In the genomic region with DNA sequence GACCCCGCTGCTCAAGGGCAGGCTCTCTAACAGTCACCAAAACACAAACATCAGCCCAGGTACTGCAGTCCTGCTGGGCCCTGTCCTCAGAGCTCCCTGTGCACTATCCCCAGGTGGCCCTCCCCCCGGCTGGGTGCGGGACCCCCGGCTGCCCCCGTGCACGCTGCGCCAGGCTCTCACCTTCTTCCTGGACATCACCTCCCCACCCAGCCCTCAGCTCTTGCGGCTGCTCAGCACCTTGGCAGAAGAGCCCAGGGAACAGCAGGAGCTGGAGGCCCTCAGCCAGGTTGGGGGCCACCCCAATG, we compare ENCODE assay signal across 22 cellular contexts. TPM values are rescaled to one million over a fixed set of nuclear protein-coding genes. Genes with fewer than 3 reads are reported as not detected.
DNase-seq lines count a peak whose midpoint lies in the region; ATAC-seq, FAIRE-seq and TF ChIP-seq lines count a peak whose summit lies in the region.
"Had no signal": no experiment of that assay in that cellular context is flagged by ENCODE, and none has a peak within 500 bp of the region (broad histone marks: within the 10 kb centered on the region; RNA-seq: fewer than 3 reads in every experiment).

No MANE protein-coding gene starts in this region.

- H3K4me2 ChIP-seq in Karpas-422 (ENCODE audit: low read depth, low read length, poor library complexity, severe bottlenecking) (peak overlapping the region; percentile 82), H1 (ENCODE audit: insufficient read depth in 1 of 2, low read depth in 2 of 2, low read length in 2 of 2) (peak overlapping the region; percentile 51 to 69; a peak in 3 of 4 replicates), neuronal stem cell (ENCODE audit: insufficient read depth, low read length, poor library complexity, severe bottlenecking) (no peak overlapping the region)

- peaks cover 58% of the 10 kb centered on the region for H3K4me1 Mint-ChIP-seq in activated T-cell treated with anti-CD3 and anti-CD28 coated beads, Interleukin-2, amount 50 U/mL, for 72 hours (ENCODE audit: low read depth)
- peaks cover 63% of the 10 kb centered on the region for H3K4me1 Mint-ChIP-seq in activated T-cell treated with anti-CD3 and anti-CD28 coated beads, Interleukin-2, amount 50 U/mL, for 4 hours (ENCODE audit: low read depth)

- H3K27me3 Mint-ChIP-seq in activated T-cell treated with anti-CD3 and anti-CD28 coated beads, Interleukin-2, amount 50 U/mL, for 72 hours (ENCODE audit: low read depth) = no peaks in the 10 kb centered on the region
- no peaks in the 10 kb centered on the region for H3K27me3 Mint-ChIP-seq in activated T-cell treated with anti-CD3 and anti-CD28 coated beads, Interleukin-2, amount 50 U/mL, for 4 hours (ENCODE audit: low read depth)
- H3K27me3 Mint-ChIP-seq: stimulated activated naive CD8-positive, alpha-beta T cell treated with anti-CD3 and anti-CD28 coated beads, Interleukin-15, Interleukin-2, amounts not matched to agents 100 ng/mL and 50 ng/mL, for 24 hours had no signal

- no peak overlapping the region for H2AK5ac ChIP-seq in H1 (ENCODE audit: low read depth, low read length)
- peak overlapping the region; percentile 99 for H2AK5ac ChIP-seq in neuronal stem cell (ENCODE audit: low read depth, low read length)

- H3K9me2 ChIP-seq in Karpas-422 (replicated peaks; ENCODE audit: insufficient read depth, low read length) = no peaks in the 10 kb centered on the region

- H3K9me3 ChIP-seq in Karpas-422 (ENCODE audit: low read length) (no peaks in the 10 kb centered on the region), H1 (ENCODE audit: insufficient read depth in 2 of 2, low read depth in 1 of 2, low read length in 1 of 2) (no peaks in the 10 kb centered on the region), neuronal stem cell (replicated peaks in 1 of 2; ENCODE audit: control insufficient read depth in 2 of 2, insufficient read depth in 1 of 2, low read depth in 1 of 2, low read length in 2 of 2) (no peaks in the 10 kb centered on the region), upper lobe of right lung (no peaks in the 10 kb centered on the region)
- H3K9me3 ChIP-seq: ovary had no signal

- H3K9ac ChIP-seq in Karpas-422 (ENCODE audit: low read length) (peak overlapping the region; percentile 88), H1 (replicated peaks in 1 of 4; ENCODE audit: extremely low read depth in 1 of 4, low read depth in 3 of 4, low read length in 3 of 4) (no peak overlapping the region), neuronal stem cell (ENCODE audit: low read depth, low read length, poor library complexity) (peak overlapping the region; percentile 76)

- no peaks in the 10 kb centered on the region for H3K9me3 Mint-ChIP-seq in activated T-cell treated with anti-CD3 and anti-CD28 coated beads, Interleukin-2, amount 50 U/mL, for 72 hours
- H3K9me3 Mint-ChIP-seq in activated T-cell treated with anti-CD3 and anti-CD28 coated beads, Interleukin-2, amount 50 U/mL, for 4 hours = no peaks in the 10 kb centered on the region
- H3K9me3 Mint-ChIP-seq: dendritic cell treated with granulocyte-macrophage colony-stimulating factor and Interleukin-4, amounts not matched to agents 40 ng/mL and 50 ng/mL, for 4 days; stimulated activated naive CD8-positive, alpha-beta T cell treated with anti-CD3 and anti-CD28 coated beads, Interleukin-15, Interleukin-2, amounts not matched to agents 100 ng/mL and 50 ng/mL, for 24 hours had no signal

- H2AFZ ChIP-seq in Karpas-422 (ENCODE audit: low read length) (no peak overlapping the region), H1 (ENCODE audit: low read length) (no peak overlapping the region), neuronal stem cell (ENCODE audit: low read length) (peak overlapping the region; percentile 74)

- no peaks in the 10 kb centered on the region for H3K27me3 ChIP-seq in Karpas-422 (ENCODE audit: low read length)
- peaks cover 0 to 3% (median 2%) of the 10 kb centered on the region in 4 experiments; a peak in 3 of 7 replicates for H3K27me3 ChIP-seq in H1 (replicated peaks in 1 of 4; ENCODE audit: control insufficient read depth in 3 of 4, extremely low read depth in 1 of 4, insufficient read depth in 3 of 4, low read length in 3 of 4)
- no peaks in the 10 kb centered on the region for H3K27me3 ChIP-seq in neuronal stem cell (ENCODE audit: control insufficient read depth in 3 of 3, insufficient read depth in 3 of 3, low read depth in 1 of 3, low read length in 3 of 3)
- H3K27me3 ChIP-seq in upper lobe of right lung = peaks cover 5% of the 10 kb centered on the region
- H3K27me3 ChIP-seq: ovary had no signal

- no peak overlapping the region for H3K56ac ChIP-seq in H1 (replicated peaks; ENCODE audit: insufficient read length, low read depth, low read length)

- H3K79me1 ChIP-seq in H1 (ENCODE audit: low read depth, low read length) (no peaks in the 10 kb centered on the region; the same call in 1 of the 2 replicates), neuronal stem cell (ENCODE audit: low read depth, low read length) (peaks cover 2% of the 10 kb centered on the region)

- 79% methylated on average over 8 of the region's 8 CpGs; no CpG with 5 or more reads in 1 of the 2 experiments for WGBS in H1 (ENCODE audit: extremely low coverage in 1 of 2, insufficient coverage in 1 of 2, insufficient read length in 1 of 2, insufficient replicate concordance in 2 of 2, low coverage in 1 of 2, low lambda C conversion rate in 2 of 2, missing lambda C conversion rate in 1 of 2), 2 experiments
- WGBS in neuronal stem cell (ENCODE audit: extremely low coverage in 2 of 2, insufficient read length in 2 of 2, insufficient replicate concordance in 1 of 2), 2 donors = no CpG with 5 or more reads among the region's 8 CpGs

- H3K27ac Mint-ChIP-seq in activated T-cell treated with anti-CD3 and anti-CD28 coated beads, Interleukin-2, amount 50 U/mL, for 72 hours = no peak overlapping the region

- H3K36me3 Mint-ChIP-seq in activated T-cell treated with anti-CD3 and anti-CD28 coated beads, Interleukin-2, amount 50 U/mL, for 72 hours (ENCODE audit: insufficient read depth in 2 of 2) = peaks cover 0 to 2% of the 10 kb centered on the region in 2 donors
- H3K36me3 Mint-ChIP-seq in activated T-cell treated with anti-CD3 and anti-CD28 coated beads, Interleukin-2, amount 50 U/mL, for 4 hours (ENCODE audit: insufficient read depth) = no peaks in the 10 kb centered on the region

- intact Hi-C loops in upper lobe of right lung (cut with DNase I) = no loop called here

- H3K4me3 ChIP-seq in Karpas-422 (ENCODE audit: low read length) = peak overlapping the region; percentile 81; the same call in 1 of the 2 replicates
- H3K4me3 ChIP-seq in H1 (ENCODE audit: extremely low read depth in 1 of 4, insufficient read depth in 2 of 4, low read depth in 3 of 4, low read length in 4 of 4) = peak overlapping the region in 1 of 4 experiments; percentile 33; a peak in 1 of 8 replicates
- peak overlapping the region in 1 of 2 donors; percentile 23 for H3K4me3 ChIP-seq in neuronal stem cell (ENCODE audit: low read length in 2 of 2)
- no peak overlapping the region for H3K4me3 ChIP-seq in upper lobe of right lung
- H3K4me3 ChIP-seq: ovary had no signal

- H3K79me2 ChIP-seq in Karpas-422 (ENCODE audit: low read length) (peaks cover 7% of the 10 kb centered on the region; the same call in 1 of the 2 replicates), H1 (ENCODE audit: control insufficient read depth in 1 of 2, insufficient read depth in 2 of 2, low read length in 2 of 2) (no peaks in the 10 kb centered on the region)

- H2BK12ac ChIP-seq in H1 (ENCODE audit: low read depth, low read length) (peak overlapping the region; percentile 60; the same call in 1 of the 2 replicates), neuronal stem cell (ENCODE audit: low read length) (peak overlapping the region; percentile 46)

- no peak for DNase-seq in activated T-cell treated with anti-CD3 and anti-CD28 coated beads, Interleukin-2, amount 50 U/mL, for 72 hours
- DNase-seq in activated T-cell treated with anti-CD3 and anti-CD28 coated beads, Interleukin-2, amount 50 U/mL, for 4 hours = no peak
- DNase-seq in Karpas-422 (no peak), H1 (ENCODE audit: low read depth in 1 of 2, low spot score in 2 of 2) (no peak), neuronal stem cell (ENCODE audit: low spot score) (no peak), RPMI8226 (no peak), upper lobe of right lung (no peak), HT-29 (ENCODE audit: low spot score) (no peak)
- DNase-seq: activated gamma-delta T cell; GF-D8; glutamatergic neuron; HCEC 1CT; KG1; midbrain; NCI-H1105; NCI-H2171 treated with DMSO at 0.1 percent for 48 hours; NK-92 treated with Interleukin-12 subunit alpha and Interleukin-12 subunit beta, amount 100 ng/mL, for 24 hours had no signal

- H2BK5ac ChIP-seq in H1 (ENCODE audit: low read depth, low read length) (no peak overlapping the region; the same call in 1 of the 2 replicates), neuronal stem cell (ENCODE audit: low read length) (peak overlapping the region; percentile 94)

- peak overlapping the region; percentile 44 for H4K91ac ChIP-seq in H1 (replicated peaks; ENCODE audit: insufficient read length, low read length)
- H4K91ac ChIP-seq in neuronal stem cell (ENCODE audit: low read depth, low read length, poor library complexity) = peak overlapping the region; percentile 93

- CTCF ChIA-PET in H1 (lab: Charles Lee; ENCODE audit: partially characterized antibody) = interaction anchor here (0.7 to 11.5 kb wide), 34 partner anchors 11 to 234 kb away, joined by 3 to 142 read pairs (median 6); partner anchors contain the start of genes ABCB8, ATG9B, CDK5 and NOS3

- FAIRE-seq in H1 (lab: Jason Lieb, UNC) = no peak
- FAIRE-seq: islet of Langerhans had no signal

- H4K8ac ChIP-seq in H1 (ENCODE audit: extremely low read depth, insufficient read depth, low read length) (peak overlapping the region; percentile 29; the same call in 1 of the 2 replicates), neuronal stem cell (ENCODE audit: low read depth, low read length) (peak overlapping the region; percentile 68)

- no peak for TF ChIP-seq POLR2A in H1 (IDR thresholded peaks at IDR 0.05; ENCODE audit: control extremely low read depth in 1 of 2, low read depth in 2 of 2, low read length in 2 of 2)

- H4K20me1 ChIP-seq in Karpas-422 (ENCODE audit: insufficient read depth, low read depth, low read length) = no peaks in the 10 kb centered on the region
- no peaks in the 10 kb centered on the region for H4K20me1 ChIP-seq in H1 (replicated peaks in 1 of 2; ENCODE audit: control insufficient read depth in 1 of 2, insufficient read depth in 2 of 2, low read length in 2 of 2)

- no peaks in the 10 kb centered on the region for H3K36me3 ChIP-seq in Karpas-422 (ENCODE audit: insufficient read depth, low read length)
- no peaks in the 10 kb centered on the region for H3K36me3 ChIP-seq in H1 (ENCODE audit: control insufficient read depth in 2 of 4, insufficient read depth in 4 of 4, low read length in 3 of 4)
- H3K36me3 ChIP-seq in neuronal stem cell (replicated peaks in 1 of 2; ENCODE audit: control insufficient read depth in 2 of 2, insufficient read depth in 2 of 2, low read length in 2 of 2) = peaks cover 0 to 5% of the 10 kb centered on the region in 2 donors
- H3K36me3 ChIP-seq in upper lobe of right lung = no peaks in the 10 kb centered on the region
- H3K36me3 ChIP-seq: ovary had no signal

- no peak for ATAC-seq in activated T-cell treated with anti-CD3 and anti-CD28 coated beads, Interleukin-2, amount 50 U/mL, for 72 hours (replicated peaks in 1 of 2)
- no peak for ATAC-seq in activated T-cell treated with anti-CD3 and anti-CD28 coated beads, Interleukin-2, amount 50 U/mL, for 4 hours
- ATAC-seq in upper lobe of right lung = no peak

- TF ChIP-seq RAD21 in H1 (IDR thresholded peaks at IDR 0.05 in 1 of 2, conservative IDR thresholded peaks at IDR 0.05 in 1 of 2; ENCODE audit: low read depth in 2 of 2, low read length in 2 of 2) = no peak

- H3K27ac ChIP-seq in Karpas-422 (ENCODE audit: low read length) = no peak overlapping the region
- H3K27ac ChIP-seq in H1 (ENCODE audit: low read depth, low read length) = no peak overlapping the region
- no peak overlapping the region for H3K27ac ChIP-seq in neuronal stem cell (replicated peaks; ENCODE audit: low read length)
- H3K27ac ChIP-seq in upper lobe of right lung = no peak overlapping the region
- H3K27ac ChIP-seq: ovary had no signal

- H2BK15ac ChIP-seq in H1 (ENCODE audit: low read length) (no peak overlapping the region), neuronal stem cell (ENCODE audit: low read length) (peak overlapping the region; percentile 98)

- TF ChIP-seq CTCF in H1 (IDR thresholded peaks at IDR 0.05; ENCODE audit: control extremely low read depth in 1 of 3, insufficient read depth in 1 of 3, low read depth in 1 of 3, low read length in 3 of 3) (no peak), upper lobe of right lung (IDR thresholded peaks at IDR 0.05) (no peak)

- 0 out of 2 replicates have a peak overlapping the region, but pooled peaks have one; percentile 32 for H2BK20ac ChIP-seq in H1 (ENCODE audit: low read length)

- no peak for TF ChIP-seq EP300 in H1 (IDR thresholded peaks at IDR 0.05; ENCODE audit: borderline replicate concordance in 1 of 2, low read depth in 2 of 2, low read length in 2 of 2)

- peak overlapping the region; percentile 41 for H3K4ac ChIP-seq in H1 (replicated peaks; ENCODE audit: insufficient read length, low read depth, low read length)
- peak overlapping the region; percentile 94 for H3K4ac ChIP-seq in neuronal stem cell (ENCODE audit: low read length)

- H3K14ac ChIP-seq in H1 (ENCODE audit: insufficient read length) (no peak overlapping the region), neuronal stem cell (ENCODE audit: low read length) (peak overlapping the region; percentile 97)

- H3K4me1 ChIP-seq in Karpas-422 (ENCODE audit: low read length) = peaks cover 47% of the 10 kb centered on the region
- H3K4me1 ChIP-seq in H1 (replicated peaks in 1 of 4; ENCODE audit: control insufficient read depth in 3 of 4, insufficient read depth in 4 of 4, low read length in 3 of 4) = peaks cover 0 to 31% (median 24%) of the 10 kb centered on the region in 4 experiments; a peak in 6 of 7 replicates
- peaks cover 19 to 36% of the 10 kb centered on the region in 2 donors for H3K4me1 ChIP-seq in neuronal stem cell (ENCODE audit: control insufficient read depth in 2 of 2, insufficient read depth in 1 of 2, low read depth in 1 of 2, low read length in 2 of 2)
- H3K4me1 ChIP-seq in upper lobe of right lung = peaks cover 19% of the 10 kb centered on the region

- no peak overlapping the region for H4K5ac ChIP-seq in H1 (ENCODE audit: insufficient read length, low read depth, low read length)

- H2BK120ac ChIP-seq in H1 (replicated peaks; ENCODE audit: low read depth, low read length) (no peak overlapping the region), neuronal stem cell (ENCODE audit: low read depth, low read length) (peak overlapping the region; percentile 99)

- H3K4me3 Mint-ChIP-seq in activated T-cell treated with anti-CD3 and anti-CD28 coated beads, Interleukin-2, amount 50 U/mL, for 72 hours = peak overlapping the region; percentile 65 to 70
- H3K4me3 Mint-ChIP-seq in activated T-cell treated with anti-CD3 and anti-CD28 coated beads, Interleukin-2, amount 50 U/mL, for 4 hours = no peak overlapping the region
- H3K4me3 Mint-ChIP-seq: dendritic cell treated with granulocyte-macrophage colony-stimulating factor and Interleukin-4, amounts not matched to agents 40 ng/mL and 50 ng/mL, for 4 days had no signal

- H3K23ac ChIP-seq in H1 (ENCODE audit: insufficient read length) = no peak overlapping the region
- H3K23ac ChIP-seq in neuronal stem cell (ENCODE audit: low read depth, low read length, poor library complexity) = peak overlapping the region; percentile 83

- peak overlapping the region; percentile 78 for H3K18ac ChIP-seq in H1 (ENCODE audit: extremely low read depth, low read length)
- H3K18ac ChIP-seq in neuronal stem cell (ENCODE audit: low read length) = peak overlapping the region; percentile 98

- H3K23me2 ChIP-seq in H1 (ENCODE audit: low read depth, low read length) = no peaks in the 10 kb centered on the region; the same call in 1 of the 2 replicates

- POLR2A ChIA-PET in H1 (lab: Charles Lee; ENCODE audit: partially characterized antibody) = interaction anchor here (0.8 to 2.5 kb wide), 6 partner anchors 9 to 49 kb away, joined by 3 to 16 read pairs (median 5); partner anchors contain the start of gene SLC4A2

RNA-seq across cellular contexts. Expression of gene ATG9B, which starts 14.3 kb away (rescaled TPM):
- 10 to 100 TPM in 1 of 2 donors, 1 to 10 TPM in 1; 9.0 to 10.1 TPM for total RNA-seq in activated T-cell treated with anti-CD3 and anti-CD28 coated beads, Interleukin-2, amount 50 U/mL, for 72 hours
- total RNA-seq in activated T-cell treated with anti-CD3 and anti-CD28 coated beads, Interleukin-2, amount 50 U/mL, for 4 hours = 1 to 10 TPM; 5.8 to 7.3 (median 6.7) TPM
- total RNA-seq in Karpas-422 (2014; rRNA removed; shearing (Covaris generic); ENCODE audit: low replicate concordance) = 0.78 and 1.6 TPM in 2 replicates
- 2.3 and 2.6 TPM in 2 replicates for total RNA-seq in H1 (2021; fragmentation: NEBNext Ultra II Directional; extraction: Animal tissue kit (Norgen Biotek cat#: 25700))
- polyA plus RNA-seq in H1 (2011; rRNA removed) = 1.4 and 2.7 TPM in 2 replicates
- polyA plus RNA-seq in H1 (2011; cell fraction: cytosol; rRNA removed) = 2.7 TPM
- 6.4 TPM for polyA plus RNA-seq in H1 (2011; cell fraction: nucleus; rRNA removed)
- 2.7 to 4.3 TPM (median 3.1 TPM) in 4 replicates for polyA plus RNA-seq in H1 (2012, experiment 1 of 2)
- 0.79 TPM for polyA plus RNA-seq in H1 (2012, experiment 2 of 2)
- 1.7 TPM for polyA plus RNA-seq in H1 (2013, experiment 1 of 2)
- polyA plus RNA-seq in H1 (2013, experiment 2 of 2) = 1.8 TPM
- polyA minus RNA-seq in H1 (2011; rRNA and poly(A)+ RNA removed) = 0.19 and 0.51 TPM in 2 replicates
- polyA minus RNA-seq in H1 (2011; cell fraction: cytosol; rRNA and poly(A)+ RNA removed) = 0.88 TPM
- 0.60 TPM for polyA minus RNA-seq in H1 (2011; cell fraction: nucleus; rRNA and poly(A)+ RNA removed)
- 6.3 TPM for polyA plus RNA-seq in neuronal stem cell (2013, experiment 1 of 2)
- polyA plus RNA-seq in neuronal stem cell (2013, experiment 2 of 2) = 5.0 TPM
- total RNA-seq in upper lobe of right lung = 0.17 TPM
- 0.47 and 1.0 TPM in 2 replicates for total RNA-seq in HT-29 (2014; rRNA removed; shearing (Covaris generic))
- total RNA-seq: skeletal muscle tissue had no signal

RNA-seq across cellular contexts. Expression of gene ABCB8, which starts 18.3 kb away (rescaled TPM):
- total RNA-seq in activated T-cell treated with anti-CD3 and anti-CD28 coated beads, Interleukin-2, amount 50 U/mL, for 72 hours = 10 to 100 TPM; 46.6 to 49.6 TPM
- 10 to 100 TPM; 48.1 to 54.6 (median 48.5) TPM for total RNA-seq in activated T-cell treated with anti-CD3 and anti-CD28 coated beads, Interleukin-2, amount 50 U/mL, for 4 hours
- 19.0 and 27.1 TPM in 2 replicates for total RNA-seq in Karpas-422 (2014; rRNA removed; shearing (Covaris generic); ENCODE audit: low replicate concordance)
- total RNA-seq in H1 (2021; fragmentation: NEBNext Ultra II Directional; extraction: Animal tissue kit (Norgen Biotek cat#: 25700)) = 22.2 and 27.0 TPM in 2 replicates
- 17.7 and 26.0 TPM in 2 replicates for polyA plus RNA-seq in H1 (2011; rRNA removed)
- polyA plus RNA-seq in H1 (2011; cell fraction: cytosol; rRNA removed) = 16.7 TPM
- 52.2 TPM for polyA plus RNA-seq in H1 (2011; cell fraction: nucleus; rRNA removed)
- 14.8 to 21.8 TPM (median 19.6 TPM) in 4 replicates for polyA plus RNA-seq in H1 (2012, experiment 1 of 2)
- 15.8 TPM for polyA plus RNA-seq in H1 (2012, experiment 2 of 2)
- 16.5 TPM for polyA plus RNA-seq in H1 (2013, experiment 1 of 2)
- 15.7 TPM for polyA plus RNA-seq in H1 (2013, experiment 2 of 2)
- 17.2 and 19.5 TPM in 2 replicates for polyA minus RNA-seq in H1 (2011; rRNA and poly(A)+ RNA removed)
- polyA minus RNA-seq in H1 (2011; cell fraction: cytosol; rRNA and poly(A)+ RNA removed) = 12.2 TPM
- 28.9 TPM for polyA minus RNA-seq in H1 (2011; cell fraction: nucleus; rRNA and poly(A)+ RNA removed)
- 8.6 TPM for polyA plus RNA-seq in neuronal stem cell (2013, experiment 1 of 2)
- polyA plus RNA-seq in neuronal stem cell (2013, experiment 2 of 2) = 8.5 TPM
- 40.6 TPM for total RNA-seq in upper lobe of right lung
- 81.6 and 97.8 TPM in 2 replicates for total RNA-seq in HT-29 (2014; rRNA removed; shearing (Covaris generic))

RNA-seq across cellular contexts. Expression of gene NOS3, which starts 19.1 kb away (rescaled TPM):
- total RNA-seq in activated T-cell treated with anti-CD3 and anti-CD28 coated beads, Interleukin-2, amount 50 U/mL, for 72 hours = 1 to 10 TPM; 6.8 to 8.1 TPM
- 1 to 10 TPM; 5.3 to 9.2 (median 8.2) TPM for total RNA-seq in activated T-cell treated with anti-CD3 and anti-CD28 coated beads, Interleukin-2, amount 50 U/mL, for 4 hours
- 59.8 and 62.5 TPM in 2 replicates for total RNA-seq in Karpas-422 (2014; rRNA removed; shearing (Covaris generic); ENCODE audit: low replicate concordance)
- total RNA-seq in H1 (2021; fragmentation: NEBNext Ultra II Directional; extraction: Animal tissue kit (Norgen Biotek cat#: 25700)) = 4.4 and 4.7 TPM in 2 replicates
- 16.2 and 20.9 TPM in 2 replicates for polyA plus RNA-seq in H1 (2011; rRNA removed)
- 8.1 TPM for polyA plus RNA-seq in H1 (2011; cell fraction: cytosol; rRNA removed)
- 12.6 TPM for polyA plus RNA-seq in H1 (2011; cell fraction: nucleus; rRNA removed)
- polyA plus RNA-seq in H1 (2012, experiment 1 of 2) = 4.2 to 10.6 TPM (median 8.1 TPM) in 4 replicates
- polyA plus RNA-seq in H1 (2012, experiment 2 of 2) = 5.2 TPM
- 4.2 TPM for polyA plus RNA-seq in H1 (2013, experiment 1 of 2)
- 3.5 TPM for polyA plus RNA-seq in H1 (2013, experiment 2 of 2)
- polyA minus RNA-seq in H1 (2011; rRNA and poly(A)+ RNA removed) = 5.4 and 6.9 TPM in 2 replicates
- 7.7 TPM for polyA minus RNA-seq in H1 (2011; cell fraction: cytosol; rRNA and poly(A)+ RNA removed)
- polyA minus RNA-seq in H1 (2011; cell fraction: nucleus; rRNA and poly(A)+ RNA removed) = 10.1 TPM
- polyA plus RNA-seq in neuronal stem cell (2013, experiment 1 of 2) = 5.4 TPM
- 5.6 TPM for polyA plus RNA-seq in neuronal stem cell (2013, experiment 2 of 2)
- 42.9 TPM for total RNA-seq in upper lobe of right lung
- total RNA-seq in HT-29 (2014; rRNA removed; shearing (Covaris generic)) = 6.7 and 13.0 TPM in 2 replicates

RNA-seq across cellular contexts. Expression of gene KCNH2, which starts 31.8 kb away (rescaled TPM):
- under 1 TPM; 0.72 to 0.77 TPM for total RNA-seq in activated T-cell treated with anti-CD3 and anti-CD28 coated beads, Interleukin-2, amount 50 U/mL, for 72 hours
- under 1 TPM; 0.49 to 0.71 (median 0.66) TPM for total RNA-seq in activated T-cell treated with anti-CD3 and anti-CD28 coated beads, Interleukin-2, amount 50 U/mL, for 4 hours
- total RNA-seq in Karpas-422 (2014; rRNA removed; shearing (Covaris generic); ENCODE audit: low replicate concordance) = 0.11 and 0.22 TPM in 2 replicates
- 7.7 and 8.0 TPM in 2 replicates for total RNA-seq in H1 (2021; fragmentation: NEBNext Ultra II Directional; extraction: Animal tissue kit (Norgen Biotek cat#: 25700))
- polyA plus RNA-seq in H1 (2011; rRNA removed) = 15.0 and 20.5 TPM in 2 replicates
- 13.4 TPM for polyA plus RNA-seq in H1 (2011; cell fraction: cytosol; rRNA removed)
- polyA plus RNA-seq in H1 (2011; cell fraction: nucleus; rRNA removed) = 23.6 TPM
- polyA plus RNA-seq in H1 (2012, experiment 1 of 2) = 5.5 to 12.1 TPM (median 10.4 TPM) in 4 replicates
- 7.6 TPM for polyA plus RNA-seq in H1 (2012, experiment 2 of 2)
- polyA plus RNA-seq in H1 (2013, experiment 1 of 2) = 7.6 TPM
- polyA plus RNA-seq in H1 (2013, experiment 2 of 2) = 7.2 TPM
- polyA minus RNA-seq in H1 (2011; rRNA and poly(A)+ RNA removed) = 8.9 and 10.2 TPM in 2 replicates
- 9.5 TPM for polyA minus RNA-seq in H1 (2011; cell fraction: cytosol; rRNA and poly(A)+ RNA removed)
- polyA minus RNA-seq in H1 (2011; cell fraction: nucleus; rRNA and poly(A)+ RNA removed) = 7.0 TPM
- 9.1 TPM for polyA plus RNA-seq in neuronal stem cell (2013, experiment 1 of 2)
- polyA plus RNA-seq in neuronal stem cell (2013, experiment 2 of 2) = 9.1 TPM
- total RNA-seq in upper lobe of right lung = 3.6 TPM
- 2.2 and 2.8 TPM in 2 replicates for total RNA-seq in HT-29 (2014; rRNA removed; shearing (Covaris generic))

RNA-seq across cellular contexts. Expression of gene ASIC3, which starts 38.4 kb away (rescaled TPM):
- total RNA-seq in activated T-cell treated with anti-CD3 and anti-CD28 coated beads, Interleukin-2, amount 50 U/mL, for 72 hours = 10 to 100 TPM; 14.4 to 15.7 TPM
- total RNA-seq in activated T-cell treated with anti-CD3 and anti-CD28 coated beads, Interleukin-2, amount 50 U/mL, for 4 hours = 1 to 10 TPM; 2.4 to 3.4 (median 3.3) TPM
- 4.5 and 6.2 TPM in 2 replicates for total RNA-seq in Karpas-422 (2014; rRNA removed; shearing (Covaris generic); ENCODE audit: low replicate concordance)
- total RNA-seq in H1 (2021; fragmentation: NEBNext Ultra II Directional; extraction: Animal tissue kit (Norgen Biotek cat#: 25700)) = 1.4 and 1.9 TPM in 2 replicates
- polyA plus RNA-seq in H1 (2011; rRNA removed) = 1.6 and 4.3 TPM in 2 replicates
- 2.6 TPM for polyA plus RNA-seq in H1 (2011; cell fraction: cytosol; rRNA removed)
- polyA plus RNA-seq in H1 (2011; cell fraction: nucleus; rRNA removed) = 17.4 TPM
- 3.1 to 5.6 TPM (median 4.2 TPM) in 4 replicates for polyA plus RNA-seq in H1 (2012, experiment 1 of 2)
- 2.4 TPM for polyA plus RNA-seq in H1 (2012, experiment 2 of 2)
- 0.87 TPM for polyA plus RNA-seq in H1 (2013, experiment 1 of 2)
- polyA plus RNA-seq in H1 (2013, experiment 2 of 2) = 0.74 TPM
- polyA minus RNA-seq in H1 (2011; rRNA and poly(A)+ RNA removed) = 0.27 and 0.88 TPM in 2 replicates
- polyA minus RNA-seq in H1 (2011; cell fraction: cytosol; rRNA and poly(A)+ RNA removed) = 0.73 TPM
- polyA minus RNA-seq in H1 (2011; cell fraction: nucleus; rRNA and poly(A)+ RNA removed) = 2.1 TPM
- 5.1 TPM for polyA plus RNA-seq in neuronal stem cell (2013, experiment 1 of 2)
- 4.6 TPM for polyA plus RNA-seq in neuronal stem cell (2013, experiment 2 of 2)
- total RNA-seq in upper lobe of right lung = 2.6 TPM
- 1.5 and 2.2 TPM in 2 replicates for total RNA-seq in HT-29 (2014; rRNA removed; shearing (Covaris generic))
- total RNA-seq: skeletal muscle tissue had no signal

Comparison
In these comparisons a context has a peak if more than half of its experiments do, and no peak if none do; other contexts are left out.
1. H3K9ac ChIP-seq: peak in Karpas-422 (single experiment) and neuronal stem cell (single experiment); none in H1 (0 of 4).